21 cellular contexts compared by ENCODE assay signal in the genomic region with DNA sequence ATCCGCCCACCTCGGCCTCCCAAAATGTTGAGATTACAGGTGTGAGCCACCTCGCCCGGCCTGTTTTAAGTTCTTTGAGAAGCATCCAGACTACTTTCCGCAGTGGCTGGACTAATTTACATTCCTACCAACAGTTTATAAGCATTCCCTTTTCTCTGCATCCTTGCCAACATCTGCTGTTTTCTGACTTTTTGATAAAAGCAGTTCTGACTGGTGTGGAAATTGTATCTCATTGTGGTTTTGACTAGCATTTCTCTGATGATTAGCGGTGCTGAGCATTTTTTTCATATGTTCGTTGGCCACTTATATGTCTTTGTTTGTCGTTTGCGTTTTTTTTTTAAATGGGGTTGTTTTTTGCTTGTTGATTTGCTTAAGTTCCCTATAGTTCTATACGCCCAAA.
DNase-seq lines count a peak whose midpoint lies in the region; ATAC-seq and TF ChIP-seq lines count a peak whose summit lies in the region.
"Had no signal": no experiment of that assay in that cellular context is flagged by ENCODE, and none has a peak within 500 bp of the region (broad histone marks: within the 10 kb centered on the region; RNA-seq: fewer than 3 reads in every experiment).

No MANE protein-coding gene starts in this region.

- H3K27me3 ChIP-seq in OCI-LY1 (ENCODE audit: insufficient read depth, low read length) (no peaks in the 10 kb centered on the region), dorsolateral prefrontal cortex (no peaks in the 10 kb centered on the region)
- H3K27me3 ChIP-seq: BE2C had no signal

- H4K20me1 ChIP-seq in OCI-LY1 (ENCODE audit: insufficient read depth, low read length), result no peaks in the 10 kb centered on the region

- H3K9me2 ChIP-seq in OCI-LY1 (ENCODE audit: low read depth, low read length), result no peaks in the 10 kb centered on the region
- H3K9me2 ChIP-seq: SK-N-SH had no signal

- H2AFZ ChIP-seq in OCI-LY1 (ENCODE audit: low read length), result no peak overlapping the region

- TF ChIP-seq CTCF in OCI-LY1 (IDR thresholded peaks at IDR 0.05; ENCODE audit: low read length) (no peak), dorsolateral prefrontal cortex (IDR thresholded peaks at IDR 0.05 in 54 of 56, conservative IDR thresholded peaks at IDR 0.05 in 2 of 56; ENCODE audit: low read depth in 1 of 56, partially characterized antibody in 56 of 56) (no peak)

- peak overlapping the region; percentile 87 for H3K27ac ChIP-seq in OCI-LY1 (ENCODE audit: low read depth, low read length, poor library complexity, severe bottlenecking)
- H3K27ac ChIP-seq in dorsolateral prefrontal cortex, result peak overlapping the region in 22 of 59 donors; percentile 2 to 72 (median 30)

- peak overlapping the region; percentile 5; the same call in 1 of the 2 replicates for H3K4me2 ChIP-seq in OCI-LY1 (ENCODE audit: low read length)
- H3K4me2 ChIP-seq: SK-N-SH had no signal

- DNase-seq in NCI-H2107 treated with DMSO at 0.1 percent for 48 hours (lab: John Stamatoyannopoulos, UW; ENCODE audit: unreplicated experiment) (peak; percentile 4), NCI-H2107 (lab: John Stamatoyannopoulos, UW) (no peak), astrocyte of the hippocampus (ENCODE audit: low read depth, low spot score) (peak; percentile 39), NCI-H774 (lab: John Stamatoyannopoulos, UW) (no peak), dorsolateral prefrontal cortex (no peak)
- no peak for DNase-seq in activated T-cell treated with anti-CD3 and anti-CD28 coated beads, Interleukin-2, amount 50 U/mL, for 1 hour
- DNase-seq: 8988T; ACHN; BE2C; CD8-positive, alpha-beta memory T cell; DMS 273 treated with DMSO at 0.1 percent for 48 hours; DMS79; Karpas-422; NCI-H1105 treated with DMSO at 0.1 percent for 48 hours; NCI-H146; NCI-H1930; NCI-H446 treated with DMSO at 0.1 percent for 48 hours; NCI-H526; SK-N-SH had no signal

- no peaks in the 10 kb centered on the region for H3K9me3 ChIP-seq in OCI-LY1 (ENCODE audit: low read length)
- H3K9me3 ChIP-seq: BE2C, SK-N-SH had no signal

- H3K79me2 ChIP-seq in OCI-LY1 (ENCODE audit: insufficient read depth, low read length), result no peaks in the 10 kb centered on the region

- intact Hi-C loops in dorsolateral prefrontal cortex (cut with DNase I), result loop anchor here in 1 of 2 donors (10.0 kb wide), 1 partner anchor 1529 kb away; a partner anchor contains a TSS

- H3K4me3 ChIP-seq in OCI-LY1 (ENCODE audit: low read depth, low read length, poor library complexity, severe bottlenecking) (no peak overlapping the region), dorsolateral prefrontal cortex (no peak overlapping the region)

- no peak overlapping the region for H3K9ac ChIP-seq in OCI-LY1 (ENCODE audit: low read length)
- H3K9ac ChIP-seq: SK-N-SH had no signal

- H3K4me1 ChIP-seq in OCI-LY1 (ENCODE audit: insufficient read depth, low read length, severe bottlenecking), result peaks cover 53% of the 10 kb centered on the region
- H3K4me1 ChIP-seq: BE2C had no signal

- no peaks in the 10 kb centered on the region; the same call in 1 of the 2 replicates for H3F3A ChIP-seq in OCI-LY1 (ENCODE audit: insufficient read depth, low read length)

- ATAC-seq in HG02885 (IDR thresholded peaks at IDR 0.05; ENCODE audit: poor library complexity, unreplicated experiment), result no peak

- H3K36me3 ChIP-seq in OCI-LY1 (ENCODE audit: insufficient read depth, low read length), result no peaks in the 10 kb centered on the region
- H3K36me3 ChIP-seq: BE2C had no signal

Comparison
In these comparisons a context has a peak if more than half of its experiments do, and no peak if none do; other contexts are left out.
1. DNase-seq: peak in NCI-H2107 treated with DMSO at 0.1 percent for 48 hours (single experiment) and astrocyte of the hippocampus (single experiment); none in NCI-H2107 (single experiment), activated T-cell treated with anti-CD3 and anti-CD28 coated beads, Interleukin-2, amount 50 U/mL, for 1 hour (single experiment), NCI-H774 (single experiment) and dorsolateral prefrontal cortex (0 of 10).